ENCODE assay signal across 8 cellular contexts in genomic region chr1:11907275-11908138, GRCh38. TPM values are rescaled to one million over a fixed set of nuclear protein-coding genes. Genes with fewer than 3 reads are reported as not detected.
DNase-seq lines count a peak whose midpoint lies in the region; ATAC-seq and TF ChIP-seq lines count a peak whose summit lies in the region.

No MANE protein-coding gene starts in this region.

- no peaks in the 10 kb centered on the region for H3K9me3 ChIP-seq in fibroblast of lung (ENCODE audit: control insufficient read depth, insufficient read depth, low read depth, low read length)
- H3K9me3 ChIP-seq in naive thymus-derived CD4-positive, alpha-beta T cell (ENCODE audit: control insufficient read depth in 2 of 3, low read length in 3 of 3) = peaks cover 0 to 4% (median 0%) of the 10 kb centered on the region in 3 experiments

- POLR2A ChIA-PET in naive thymus-derived CD4-positive, alpha-beta T cell (lab: Charles Lee) = interaction anchor here (0.5 to 5.7 kb wide), 39 partner anchors 8 to 895 kb away, joined by 3 to 83 read pairs (median 6); partner anchors contain the start of genes AGTRAP, CLCN6, FBXO6 and KIAA2013

- H2AFZ ChIP-seq in fibroblast of lung (ENCODE audit: low read length) = no peak overlapping the region

- peak; percentile 68 for ATAC-seq in activated T-helper 17 cell treated with anti-CD3 and anti-CD28 coated beads, Interleukin-2, amount 50 U/mL, for 72 hours (replicated peaks)
- peak; percentile 75 for ATAC-seq in naive thymus-derived CD4-positive, alpha-beta T cell
- ATAC-seq in stimulated activated effector memory CD8-positive, alpha-beta T cell treated with anti-CD3 and anti-CD28 coated beads, Interleukin-12 subunit alpha, Interleukin-12 subunit beta, amount 100 ng/mL, for 72 hours = peak; percentile 67

- H4K20me1 ChIP-seq in fibroblast of lung (ENCODE audit: control insufficient read depth, extremely low read depth, insufficient read depth, low read length) = no peaks in the 10 kb centered on the region

- intact Hi-C loops in naive thymus-derived CD4-positive, alpha-beta T cell (cut with micrococcal nuclease) = loop anchor here (1.0 to 5.0 kb wide), 17 partner anchors 13 to 895 kb away; partner anchors contain the start of genes AGTRAP (in 2 of the 2), CLCN6 (in 2 of the 2), FBXO2 (in 2 of the 2) and FBXO44 (in 2 of the 2)

- H3K4me3 ChIP-seq in fibroblast of lung (replicated peaks in 1 of 4; ENCODE audit: control extremely low read depth in 1 of 4, insufficient read depth in 1 of 4, low read depth in 3 of 4, low read length in 4 of 4) = peak overlapping the region in 2 of 4 experiments; percentile 33 to 51
- peak overlapping the region; percentile 92 for H3K4me3 ChIP-seq in naive thymus-derived CD4-positive, alpha-beta T cell (ENCODE audit: low read length)

- H3K9ac ChIP-seq in fibroblast of lung (ENCODE audit: insufficient read depth, low read length) = peak overlapping the region; percentile 82

- H3K79me2 ChIP-seq in fibroblast of lung (ENCODE audit: control insufficient read depth, insufficient read depth, low read length) = no peaks in the 10 kb centered on the region

- peaks cover 28% of the 10 kb centered on the region for H3K4me1 Mint-ChIP-seq in activated T-helper 17 cell treated with anti-CD3 and anti-CD28 coated beads, Interleukin-2, amount 50 U/mL, for 72 hours
- peaks cover 9 to 45% (median 34%) of the 10 kb centered on the region in 7 donors for H3K4me1 Mint-ChIP-seq in naive thymus-derived CD4-positive, alpha-beta T cell
- peaks cover 44% of the 10 kb centered on the region for H3K4me1 Mint-ChIP-seq in stimulated activated effector memory CD8-positive, alpha-beta T cell treated with anti-CD3 and anti-CD28 coated beads, Interleukin-12 subunit alpha, Interleukin-12 subunit beta, amount 100 ng/mL, for 72 hours

- H3K9me3 Mint-ChIP-seq in activated T-helper 17 cell treated with anti-CD3 and anti-CD28 coated beads, Interleukin-2, amount 50 U/mL, for 72 hours = no peaks in the 10 kb centered on the region
- H3K9me3 Mint-ChIP-seq in naive thymus-derived CD4-positive, alpha-beta T cell = peaks cover 0 to 20% (median 0%) of the 10 kb centered on the region in 11 donors
- H3K9me3 Mint-ChIP-seq in stimulated activated effector memory CD8-positive, alpha-beta T cell treated with anti-CD3 and anti-CD28 coated beads, Interleukin-12 subunit alpha, Interleukin-12 subunit beta, amount 100 ng/mL, for 72 hours = no peaks in the 10 kb centered on the region

- peak overlapping the region; percentile 100 for H3K27ac Mint-ChIP-seq in activated T-helper 17 cell treated with anti-CD3 and anti-CD28 coated beads, Interleukin-2, amount 50 U/mL, for 72 hours
- peak overlapping the region; percentile 99 to 100 (median 100) for H3K27ac Mint-ChIP-seq in naive thymus-derived CD4-positive, alpha-beta T cell
- peak overlapping the region; percentile 100 for H3K27ac Mint-ChIP-seq in stimulated activated effector memory CD8-positive, alpha-beta T cell treated with anti-CD3 and anti-CD28 coated beads, Interleukin-12 subunit alpha, Interleukin-12 subunit beta, amount 100 ng/mL, for 72 hours

- H3K27me3 ChIP-seq in fibroblast of lung (ENCODE audit: control insufficient read depth, insufficient read depth, low read length) = no peaks in the 10 kb centered on the region
- peaks cover 0 to 3% of the 10 kb centered on the region in 2 donors for H3K27me3 ChIP-seq in naive thymus-derived CD4-positive, alpha-beta T cell (ENCODE audit: control insufficient read depth in 2 of 2, insufficient read depth in 2 of 2, low read length in 2 of 2)

- peak; percentile 98 for DNase-seq in DMS79 treated with DMSO at 0.1 percent for 48 hours (lab: John Stamatoyannopoulos, UW)
- peak; percentile 54 for DNase-seq in GOT3 (lab: John Stamatoyannopoulos, UW)
- DNase-seq in RPMI7951 (ENCODE audit: low read depth) = peak; percentile 92
- DNase-seq in fibroblast of lung (ENCODE audit: low read depth in 2 of 2) = peak; percentile 89 to 97
- peak; percentile 69 to 96 (median 94) for DNase-seq in naive thymus-derived CD4-positive, alpha-beta T cell
- peak; percentile 82 to 91 for DNase-seq in stimulated activated effector memory CD8-positive, alpha-beta T cell treated with anti-CD3 and anti-CD28 coated beads, Interleukin-12 subunit alpha, Interleukin-12 subunit beta, amount 100 ng/mL, for 72 hours (ENCODE audit: low spot score in 2 of 2)

- peaks cover 26% of the 10 kb centered on the region for H3K36me3 Mint-ChIP-seq in activated T-helper 17 cell treated with anti-CD3 and anti-CD28 coated beads, Interleukin-2, amount 50 U/mL, for 72 hours (ENCODE audit: low read depth)
- H3K36me3 Mint-ChIP-seq in naive thymus-derived CD4-positive, alpha-beta T cell = peaks cover 0 to 4% (median 0%) of the 10 kb centered on the region in 5 donors
- peaks cover 58% of the 10 kb centered on the region for H3K36me3 Mint-ChIP-seq in stimulated activated effector memory CD8-positive, alpha-beta T cell treated with anti-CD3 and anti-CD28 coated beads, Interleukin-12 subunit alpha, Interleukin-12 subunit beta, amount 100 ng/mL, for 72 hours

- no peaks in the 10 kb centered on the region for H3K36me3 ChIP-seq in fibroblast of lung (ENCODE audit: control insufficient read depth, insufficient read depth, low read length)
- H3K36me3 ChIP-seq in naive thymus-derived CD4-positive, alpha-beta T cell (ENCODE audit: control insufficient read depth in 2 of 3, insufficient read depth in 3 of 3, low read length in 3 of 3) = no peaks in the 10 kb centered on the region

- TF ChIP-seq CTCF in LNCAP (IDR thresholded peaks at IDR 0.05) (peak; percentile 96), fibroblast of lung (conservative IDR thresholded peaks at IDR 0.05 in 1 of 2, IDR thresholded peaks at IDR 0.05 in 1 of 2; ENCODE audit: low read depth in 1 of 2, low read length in 2 of 2) (peak; percentile 59 to 83)

- H3K4me3 Mint-ChIP-seq in activated T-helper 17 cell treated with anti-CD3 and anti-CD28 coated beads, Interleukin-2, amount 50 U/mL, for 72 hours = peak overlapping the region; percentile 84
- H3K4me3 Mint-ChIP-seq in naive thymus-derived CD4-positive, alpha-beta T cell = peak overlapping the region; percentile 92 to 97 (median 94)
- H3K4me3 Mint-ChIP-seq in stimulated activated effector memory CD8-positive, alpha-beta T cell treated with anti-CD3 and anti-CD28 coated beads, Interleukin-12 subunit alpha, Interleukin-12 subunit beta, amount 100 ng/mL, for 72 hours = peak overlapping the region; percentile 88

- H3K27me3 Mint-ChIP-seq in activated T-helper 17 cell treated with anti-CD3 and anti-CD28 coated beads, Interleukin-2, amount 50 U/mL, for 72 hours = peaks cover 2% of the 10 kb centered on the region
- H3K27me3 Mint-ChIP-seq in naive thymus-derived CD4-positive, alpha-beta T cell = peaks cover 0 to 41% (median under 1%) of the 10 kb centered on the region in 5 donors

- no peaks in the 10 kb centered on the region for H3K4me1 ChIP-seq in fibroblast of lung (ENCODE audit: control insufficient read depth, extremely low read depth, insufficient read depth, low read length)
- H3K4me1 ChIP-seq in naive thymus-derived CD4-positive, alpha-beta T cell (ENCODE audit: control insufficient read depth in 2 of 2, insufficient read depth in 2 of 2, low read length in 2 of 2) = peaks cover 19% of the 10 kb centered on the region in 2 donors

- peak overlapping the region; percentile 55 for H3K4me2 ChIP-seq in fibroblast of lung (ENCODE audit: extremely low read depth, insufficient read depth, low read length)

- CTCF ChIA-PET in naive thymus-derived CD4-positive, alpha-beta T cell (lab: Charles Lee) = interaction anchor here (0.6 to 1.5 kb wide), 5 partner anchors 16 to 257 kb away, joined by 3 to 4 read pairs (median 3); no protein-coding TSS in a partner anchor

- peak overlapping the region; percentile 94 for H3K27ac ChIP-seq in fibroblast of lung (ENCODE audit: insufficient read depth, low read length)
- H3K27ac ChIP-seq in naive thymus-derived CD4-positive, alpha-beta T cell (ENCODE audit: low read depth, low read length) = peak overlapping the region; percentile 99

RNA-seq across cellular contexts. Expression of gene KIAA2013, which starts 18.7 kb away (rescaled TPM):
- total RNA-seq in RPMI7951 (2014; rRNA removed; shearing (Covaris generic)) = 53.2 and 58.2 TPM in 2 replicates
- total RNA-seq in activated T-helper 17 cell treated with anti-CD3 and anti-CD28 coated beads, Interleukin-2, amount 50 U/mL, for 72 hours = 10 to 100 TPM; 15.6 to 32.2 TPM
- 38.8 and 39.3 TPM in 2 replicates for total RNA-seq in fibroblast of lung
- polyA plus RNA-seq in fibroblast of lung = 31.7 and 35.3 TPM in 2 replicates
- 35.4 and 42.0 TPM in 2 replicates for polyA plus RNA-seq in fibroblast of lung (2012)
- 45.1 and 46.2 TPM in 2 replicates for polyA minus RNA-seq in fibroblast of lung (ENCODE audit: low replicate concordance)
- total RNA-seq in naive thymus-derived CD4-positive, alpha-beta T cell = 10 to 100 TPM; 13.3 to 38.1 (median 27.2) TPM
- polyA plus RNA-seq in naive thymus-derived CD4-positive, alpha-beta T cell = 10 to 100 TPM; 19.8 to 37.9 TPM

RNA-seq across cellular contexts. Expression of gene PLOD1, which starts 27.0 kb away (rescaled TPM):
- total RNA-seq in RPMI7951 (2014; rRNA removed; shearing (Covaris generic)) = 395 and 413 TPM in 2 replicates
- 10 to 100 TPM; 18.1 to 36.1 TPM for total RNA-seq in activated T-helper 17 cell treated with anti-CD3 and anti-CD28 coated beads, Interleukin-2, amount 50 U/mL, for 72 hours
- 137 and 210 TPM in 2 replicates for total RNA-seq in fibroblast of lung
- polyA plus RNA-seq in fibroblast of lung = 162 and 278 TPM in 2 replicates
- polyA plus RNA-seq in fibroblast of lung (2012) = 168 and 325 TPM in 2 replicates
- 207 and 472 TPM in 2 replicates for polyA minus RNA-seq in fibroblast of lung (ENCODE audit: low replicate concordance)
- total RNA-seq in naive thymus-derived CD4-positive, alpha-beta T cell = 10 to 100 TPM in 2 of 5 experiments, 1 to 10 TPM in 3; 3.6 to 24.2 (median 4.8) TPM
- 1 to 10 TPM; 1.8 to 2.7 TPM for polyA plus RNA-seq in naive thymus-derived CD4-positive, alpha-beta T cell

RNA-seq across cellular contexts. Expression of gene NPPB, which starts 48.8 kb away (rescaled TPM):
- not detected in 2 replicates for total RNA-seq in RPMI7951 (2014; rRNA removed; shearing (Covaris generic))
- not detected for total RNA-seq in activated T-helper 17 cell treated with anti-CD3 and anti-CD28 coated beads, Interleukin-2, amount 50 U/mL, for 72 hours
- not detected in 2 replicates for total RNA-seq in fibroblast of lung
- polyA plus RNA-seq in fibroblast of lung = not detected in 2 replicates
- polyA plus RNA-seq in fibroblast of lung (2012) = not detected in 2 replicates
- polyA minus RNA-seq in fibroblast of lung (ENCODE audit: low replicate concordance) = not detected in 2 replicates
- total RNA-seq in naive thymus-derived CD4-positive, alpha-beta T cell = not detected
- polyA plus RNA-seq in naive thymus-derived CD4-positive, alpha-beta T cell = not detected

RNA-seq across cellular contexts. Expression of gene NPPA, which starts 59.9 kb away (rescaled TPM):
- not detected in 2 replicates for total RNA-seq in RPMI7951 (2014; rRNA removed; shearing (Covaris generic))
- total RNA-seq in activated T-helper 17 cell treated with anti-CD3 and anti-CD28 coated beads, Interleukin-2, amount 50 U/mL, for 72 hours = not detected
- not detected in 2 replicates for total RNA-seq in fibroblast of lung
- not detected in 2 replicates for polyA plus RNA-seq in fibroblast of lung
- 0.17 and 0.25 TPM in 2 replicates for polyA plus RNA-seq in fibroblast of lung (2012)
- not detected in 2 replicates for polyA minus RNA-seq in fibroblast of lung (ENCODE audit: low replicate concordance)
- total RNA-seq in naive thymus-derived CD4-positive, alpha-beta T cell = not detected
- polyA plus RNA-seq in naive thymus-derived CD4-positive, alpha-beta T cell = not detected
